8 cellular contexts compared by ENCODE assay signal in genomic region chr4:105145913-105146285, GRCh38. TPM values are rescaled to one million over a fixed set of nuclear protein-coding genes. Genes with fewer than 3 reads are reported as not detected.
DNase-seq lines count a peak whose midpoint lies in the region; ATAC-seq, FAIRE-seq and TF ChIP-seq lines count a peak whose summit lies in the region.

No MANE protein-coding gene starts in this region.

- no peaks in the 10 kb centered on the region for H3K36me3 ChIP-seq in pancreas

- no peaks in the 10 kb centered on the region for H3K27me3 Mint-ChIP-seq in CD4-positive, alpha-beta T cell

- H3K36me3 Mint-ChIP-seq in CD4-positive, alpha-beta T cell (ENCODE audit: low read depth), result peaks cover 19% of the 10 kb centered on the region

- TF ChIP-seq CTCF in CD4-positive, alpha-beta T cell (IDR thresholded peaks at IDR 0.05), result no peak
- TF ChIP-seq CTCF in fibroblast of villous mesenchyme (IDR thresholded peaks at IDR 0.05; ENCODE audit: insufficient read depth, low read depth, low read length) (no peak), pancreas (IDR thresholded peaks at IDR 0.05) (no peak)

- H3K9me3 ChIP-seq in CD4-positive, alpha-beta T cell (ENCODE audit: control insufficient read depth, low read length), result no peaks in the 10 kb centered on the region
- no peaks in the 10 kb centered on the region for H3K9me3 ChIP-seq in pancreas

- peak overlapping the region; percentile 25 for H3K27ac ChIP-seq in CD4-positive, alpha-beta T cell (ENCODE audit: low read depth, low read length)
- peak overlapping the region; percentile 58 to 89 (median 74) for H3K27ac ChIP-seq in pancreas

- CTCF ChIA-PET in CD4-positive, alpha-beta T cell (lab: Charles Lee), result no interaction called here

- H3K4me3 ChIP-seq in Jurkat, Clone E6-1 (ENCODE audit: low read length), result peak overlapping the region; percentile 78
- H3K4me3 ChIP-seq in fibroblast of villous mesenchyme (ENCODE audit: low read depth, low read length) (peak overlapping the region; percentile 92), pancreas (peak overlapping the region; percentile 58 to 74 (median 70))

- intact Hi-C loops in CD4-positive, alpha-beta T cell (cut with DNase I, micrococcal nuclease), result loop anchor here in 1 of 2 experiments (1.0 to 10.0 kb wide), 2 partner anchors 327 to 569 kb away; no protein-coding TSS in a partner anchor
- intact Hi-C loops in pancreas (cut with DNase I), result loop anchor here in 1 of 3 donors (10.0 kb wide), 1 partner anchor 319 kb away; no protein-coding TSS in a partner anchor

- ATAC-seq in CD4-positive, alpha-beta T cell (ENCODE audit: poor library complexity), result peak; percentile 21
- peak; percentile 29 for ATAC-seq in GM21528 (IDR thresholded peaks at IDR 0.05; ENCODE audit: low FRiP score, unreplicated experiment)
- ATAC-seq in pancreas, result peak in 3 of 4 donors; percentile 15 to 32 (median 22)

- H3K4me1 Mint-ChIP-seq in CD4-positive, alpha-beta T cell (ENCODE audit: low read depth), result peaks cover 48% of the 10 kb centered on the region

- peak overlapping the region; percentile 99 for H3K4me3 Mint-ChIP-seq in CD4-positive, alpha-beta T cell

- POLR2A ChIA-PET in CD4-positive, alpha-beta T cell (lab: Charles Lee), result interaction anchor here (3.4 kb wide), 1 partner anchor 328 kb away, joined by 45 read pairs; the partner anchor contains the start of gene PPA2

- DNase-seq in CD4-positive, alpha-beta T cell, result peak in 6 of 10 experiments; percentile 1 to 44 (median 16)
- no peak for DNase-seq in Jurkat, Clone E6-1 (ENCODE audit: low read depth, low spot score)
- peak; percentile 60 for DNase-seq in activated T-cell treated with anti-CD3 and anti-CD28 coated beads, Interleukin-2, amount 50 U/mL, for 48 hours
- no peak for DNase-seq in fibroblast of villous mesenchyme (ENCODE audit: low read depth)
- peak in 4 of 6 donors; percentile 18 to 63 (median 31) for DNase-seq in pancreas
- DNase-seq in dermis blood vessel endothelial cell, result no peak
- no peak for DNase-seq in RCC 7860 (ENCODE audit: low spot score)

- 1 to 3% methylated on average over 24 to 25 of the region's 25 CpGs for WGBS in pancreas, 2 donors

- H3K4me1 ChIP-seq in pancreas, result peaks cover 10 to 21% (median 18%) of the 10 kb centered on the region in 3 donors

- H3K27me3 ChIP-seq in CD4-positive, alpha-beta T cell (ENCODE audit: control insufficient read depth, insufficient read depth, low read length), result no peaks in the 10 kb centered on the region
- no peaks in the 10 kb centered on the region for H3K27me3 ChIP-seq in pancreas

- H3K9me3 Mint-ChIP-seq in CD4-positive, alpha-beta T cell, result no peaks in the 10 kb centered on the region

- H3K27ac Mint-ChIP-seq in CD4-positive, alpha-beta T cell, result peak overlapping the region; percentile 71

- no peak for FAIRE-seq in pancreas (lab: Jason Lieb, UNC)
- no peak for FAIRE-seq in RCC 7860 (lab: Jason Lieb, UNC)

RNA-seq across cellular contexts. Expression of gene TET2, which starts 0.8 kb away (rescaled TPM):
- 10 to 100 TPM; 31.0 to 32.0 TPM for total RNA-seq in CD4-positive, alpha-beta T cell
- 4.5 TPM for polyA plus RNA-seq in Jurkat, Clone E6-1 (2012; ENCODE audit: insufficient read depth, insufficient read length)
- total RNA-seq in fibroblast of villous mesenchyme (16.8 and 18.1 TPM in 2 replicates), pancreas (10 to 100 TPM in 2 of 6 donors, 1 to 10 TPM in 4; 6.6 to 16.5 (median 8.6) TPM), dermis blood vessel endothelial cell (9.9 and 10.4 TPM in 2 replicates)
- polyA plus RNA-seq in pancreas, result 1 to 10 TPM; 2.5 to 3.3 TPM

Comparison
In these comparisons a context has a peak if more than half of its experiments do, and no peak if none do; other contexts are left out.
1. DNase-seq: peak in CD4-positive, alpha-beta T cell (6 of 10), activated T-cell treated with anti-CD3 and anti-CD28 coated beads, Interleukin-2, amount 50 U/mL, for 48 hours (2 of 2) and pancreas (4 of 6); none in Jurkat, Clone E6-1 (single experiment), fibroblast of villous mesenchyme (single experiment), dermis blood vessel endothelial cell (single experiment) and RCC 7860 (single experiment).
2. Peak in every context shown above with its lines, with median percentiles within 50 percentile points of each other: ATAC-seq and H3K4me3 ChIP-seq.